ENCODE assay signal across 11 cellular contexts in the genomic region with DNA sequence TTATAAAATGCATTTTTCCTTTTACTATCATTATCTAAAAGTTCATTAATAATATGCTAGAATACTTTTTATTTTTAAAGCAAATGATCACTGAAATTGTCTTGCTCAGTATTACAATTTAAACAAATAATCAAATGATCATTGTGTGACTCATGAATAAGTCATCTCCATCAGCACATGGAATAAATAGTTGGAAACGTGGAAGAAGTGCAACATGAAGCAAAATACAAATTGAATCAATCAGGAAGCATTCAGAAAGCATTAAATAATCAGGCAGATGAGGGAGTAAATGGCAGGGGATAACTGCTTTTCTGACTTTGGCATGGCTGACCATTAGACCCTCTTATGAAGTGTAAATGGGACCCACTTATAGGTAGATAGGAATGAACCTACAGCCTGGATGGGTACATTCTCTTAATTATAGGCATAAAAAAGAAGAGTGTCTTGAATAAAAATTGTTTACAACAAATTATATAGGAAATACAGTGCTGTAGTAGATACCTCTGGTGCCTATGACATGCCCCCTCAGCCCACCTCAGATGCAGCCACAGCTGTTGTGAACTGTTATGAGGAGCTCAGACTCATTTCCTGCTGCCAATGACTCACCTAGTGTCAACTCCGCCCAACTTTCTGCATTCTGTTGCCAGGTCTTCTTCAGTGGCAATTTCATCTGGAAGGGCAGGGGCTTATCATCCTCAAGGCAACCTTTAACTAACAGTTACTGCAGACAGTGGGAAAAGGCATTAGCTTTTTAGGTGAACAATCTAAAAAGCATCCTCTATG.
DNase-seq lines count a peak whose midpoint lies in the region; ATAC-seq and TF ChIP-seq lines count a peak whose summit lies in the region.
"Had no signal": no experiment of that assay in that cellular context is flagged by ENCODE, and none has a peak within 500 bp of the region (broad histone marks: within the 10 kb centered on the region; RNA-seq: fewer than 3 reads in every experiment).

No MANE protein-coding gene starts in this region.

- TF ChIP-seq CTCF in KMS-11 (conservative IDR thresholded peaks at IDR 0.05; ENCODE audit: low read depth, low read length) (no peak), choroid plexus epithelial cell (conservative IDR thresholded peaks at IDR 0.05; ENCODE audit: low read depth, low read length) (no peak), coronary artery (IDR thresholded peaks at IDR 0.05) (no peak), right lobe of liver (IDR thresholded peaks at IDR 0.05) (no peak)

- DNase-seq in stimulated activated CD4-positive, alpha-beta T cell treated with anti-CD3 and anti-CD28 coated beads, Interleukin-1b, Interleukin-23, amount 100 ng/mL, for 48 hours = peak; percentile 2
- DNase-seq in stimulated activated CD4-positive, alpha-beta T cell treated with anti-CD3 and anti-CD28 coated beads, Interleukin-15, amount 100 ng/mL, for 24 hours = no peak
- DNase-seq in choroid plexus epithelial cell (ENCODE audit: low read depth) (peak; percentile 59), ureter (ENCODE audit: low spot score) (no peak), coronary artery (ENCODE audit: low spot score) (no peak), occipital lobe (lab: John Stamatoyannopoulos, UW) (no peak), right lobe of liver (no peak)
- DNase-seq: CD4-positive, CD25-positive, alpha-beta regulatory T cell; NCI-H226 had no signal

- no peaks in the 10 kb centered on the region for H3K36me3 ChIP-seq in KMS-11 (ENCODE audit: insufficient read depth)
- no peaks in the 10 kb centered on the region for H3K36me3 ChIP-seq in right lobe of liver

- H3K4me2 ChIP-seq in KMS-11 = peak overlapping the region; percentile 53; the same call in 1 of the 2 replicates

- H3K27me3 ChIP-seq in KMS-11 (ENCODE audit: insufficient read depth, low read depth) (no peaks in the 10 kb centered on the region), right lobe of liver (no peaks in the 10 kb centered on the region)

- no peak overlapping the region for H2AFZ ChIP-seq in KMS-11 (ENCODE audit: low read depth)
- H2AFZ ChIP-seq: parathyroid adenoma had no signal

- H3K27ac ChIP-seq in KMS-11 (no peak overlapping the region), coronary artery (no peak overlapping the region), right lobe of liver (no peak overlapping the region)
- H3K27ac ChIP-seq: parathyroid adenoma had no signal

- 12% methylated on average over 2 of the region's 2 CpGs for WGBS in right lobe of liver (ENCODE audit: insufficient coverage, low coverage, low lambda C conversion rate, missing lambda C conversion rate)

- H3K79me2 ChIP-seq in KMS-11 (ENCODE audit: insufficient read depth, low read depth) = no peaks in the 10 kb centered on the region
- H3K79me2 ChIP-seq: parathyroid adenoma had no signal

- H3K4me3 ChIP-seq in KMS-11 (IDR thresholded peaks at IDR 0.05; ENCODE audit: insufficient read depth, low read depth, low read length) (no peak overlapping the region), choroid plexus epithelial cell (ENCODE audit: low read depth, low read length) (no peak overlapping the region), coronary artery (no peak overlapping the region), right lobe of liver (no peak overlapping the region)

- no peak for TF ChIP-seq POLR2A in right lobe of liver (IDR thresholded peaks at IDR 0.05)

- H3K4me1 ChIP-seq in KMS-11 (ENCODE audit: low read depth, poor library complexity, severe bottlenecking) (peaks cover 40% of the 10 kb centered on the region), right lobe of liver (no peaks in the 10 kb centered on the region)
- H3K4me1 ChIP-seq: parathyroid adenoma had no signal

- no peak for ATAC-seq in right lobe of liver

- no peaks in the 10 kb centered on the region for H4K20me1 ChIP-seq in KMS-11 (ENCODE audit: insufficient read depth)

- no peak overlapping the region for H3K9ac ChIP-seq in KMS-11
- H3K9ac ChIP-seq: parathyroid adenoma had no signal

- intact Hi-C loops in right lobe of liver (cut with DNase I) = no loop called here

- no peaks in the 10 kb centered on the region for H3K9me3 ChIP-seq in right lobe of liver

Comparison
In these comparisons a context has a peak if more than half of its experiments do, and no peak if none do; other contexts are left out.
1. DNase-seq: peak in stimulated activated CD4-positive, alpha-beta T cell treated with anti-CD3 and anti-CD28 coated beads, Interleukin-1b, Interleukin-23, amount 100 ng/mL, for 48 hours (single experiment) and choroid plexus epithelial cell (single experiment); none in stimulated activated CD4-positive, alpha-beta T cell treated with anti-CD3 and anti-CD28 coated beads, Interleukin-15, amount 100 ng/mL, for 24 hours (single experiment), ureter (single experiment), coronary artery (single experiment), occipital lobe (single experiment) and right lobe of liver (0 of 3).